1 cellular context compared by ENCODE assay signal in the genomic region with DNA sequence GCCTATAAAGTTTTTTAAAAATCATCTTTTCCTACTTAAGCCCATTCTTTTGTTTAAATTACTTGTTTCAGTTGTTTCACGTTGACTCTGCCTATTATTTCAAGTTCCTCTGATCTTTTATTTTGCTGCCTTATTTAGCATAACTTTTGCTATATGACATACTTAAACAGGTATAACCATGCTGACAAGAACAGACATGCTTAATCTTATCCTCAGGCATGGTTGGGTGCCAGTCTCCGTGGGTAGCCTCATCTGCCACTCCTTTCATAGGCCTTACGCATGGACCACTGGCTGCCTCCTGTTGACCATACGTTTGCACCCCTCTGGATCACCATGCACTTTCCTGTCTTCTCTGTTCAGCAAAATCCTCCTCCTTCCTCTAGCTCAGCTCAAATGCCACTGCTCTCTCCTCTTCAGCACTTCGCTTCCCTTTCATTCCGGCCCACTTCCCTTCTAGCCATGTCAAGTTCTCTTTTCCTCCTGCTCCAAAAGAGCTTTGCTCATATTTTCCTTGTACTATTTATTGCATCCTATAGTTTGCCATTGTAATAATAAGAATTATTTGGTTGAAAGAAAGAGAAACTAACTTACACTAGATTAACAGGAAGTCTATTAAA.
TF ChIP-seq lines count a peak whose summit lies in the region.

No MANE protein-coding gene starts in this region.

TF ChIP-seq in GM12878, 131 proteins besides CTCF, POLR2A, EP300 and RAD21 (continued from another document):
- TF ChIP-seq ZBTB40 (IDR thresholded peaks at IDR 0.05; ENCODE audit: borderline replicate concordance) (no peak), HCFC1 (IDR thresholded peaks at IDR 0.05; ENCODE audit: low read length) (no peak), KDM1A (IDR thresholded peaks at IDR 0.05; ENCODE audit: borderline replicate concordance) (no peak), KLF5 (IDR thresholded peaks at IDR 0.05; ENCODE audit: partially characterized antibody) (no peak), GATAD2B (conservative IDR thresholded peaks at IDR 0.05; ENCODE audit: low read depth) (no peak), SP1 (IDR thresholded peaks at IDR 0.05; ENCODE audit: low read depth, low read length) (no peak), MEF2A (IDR thresholded peaks at IDR 0.05; ENCODE audit: insufficient read depth, low read depth, low read length) (no peak), ZNF384 (IDR thresholded peaks at IDR 0.05; ENCODE audit: borderline replicate concordance, low read depth, low read length) (no peak), MEF2B (IDR thresholded peaks at IDR 0.05; ENCODE audit: partially characterized antibody, poor library complexity, severe bottlenecking) (no peak), ASH2L (IDR thresholded peaks at IDR 0.05; ENCODE audit: borderline replicate concordance, low read depth) (no peak)
- TF ChIP-seq, protein P1, sequence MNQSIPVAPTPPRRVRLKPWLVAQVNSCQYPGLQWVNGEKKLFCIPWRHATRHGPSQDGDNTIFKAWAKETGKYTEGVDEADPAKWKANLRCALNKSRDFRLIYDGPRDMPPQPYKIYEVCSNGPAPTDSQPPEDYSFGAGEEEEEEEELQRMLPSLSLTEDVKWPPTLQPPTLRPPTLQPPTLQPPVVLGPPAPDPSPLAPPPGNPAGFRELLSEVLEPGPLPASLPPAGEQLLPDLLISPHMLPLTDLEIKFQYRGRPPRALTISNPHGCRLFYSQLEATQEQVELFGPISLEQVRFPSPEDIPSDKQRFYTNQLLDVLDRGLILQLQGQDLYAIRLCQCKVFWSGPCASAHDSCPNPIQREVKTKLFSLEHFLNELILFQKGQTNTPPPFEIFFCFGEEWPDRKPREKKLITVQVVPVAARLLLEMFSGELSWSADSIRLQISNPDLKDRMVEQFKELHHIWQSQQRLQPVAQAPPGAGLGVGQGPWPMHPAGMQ (IDR thresholded peaks at IDR 0.05; ENCODE audit: borderline replicate concordance): no peak
- TF ChIP-seq, protein P2, sequence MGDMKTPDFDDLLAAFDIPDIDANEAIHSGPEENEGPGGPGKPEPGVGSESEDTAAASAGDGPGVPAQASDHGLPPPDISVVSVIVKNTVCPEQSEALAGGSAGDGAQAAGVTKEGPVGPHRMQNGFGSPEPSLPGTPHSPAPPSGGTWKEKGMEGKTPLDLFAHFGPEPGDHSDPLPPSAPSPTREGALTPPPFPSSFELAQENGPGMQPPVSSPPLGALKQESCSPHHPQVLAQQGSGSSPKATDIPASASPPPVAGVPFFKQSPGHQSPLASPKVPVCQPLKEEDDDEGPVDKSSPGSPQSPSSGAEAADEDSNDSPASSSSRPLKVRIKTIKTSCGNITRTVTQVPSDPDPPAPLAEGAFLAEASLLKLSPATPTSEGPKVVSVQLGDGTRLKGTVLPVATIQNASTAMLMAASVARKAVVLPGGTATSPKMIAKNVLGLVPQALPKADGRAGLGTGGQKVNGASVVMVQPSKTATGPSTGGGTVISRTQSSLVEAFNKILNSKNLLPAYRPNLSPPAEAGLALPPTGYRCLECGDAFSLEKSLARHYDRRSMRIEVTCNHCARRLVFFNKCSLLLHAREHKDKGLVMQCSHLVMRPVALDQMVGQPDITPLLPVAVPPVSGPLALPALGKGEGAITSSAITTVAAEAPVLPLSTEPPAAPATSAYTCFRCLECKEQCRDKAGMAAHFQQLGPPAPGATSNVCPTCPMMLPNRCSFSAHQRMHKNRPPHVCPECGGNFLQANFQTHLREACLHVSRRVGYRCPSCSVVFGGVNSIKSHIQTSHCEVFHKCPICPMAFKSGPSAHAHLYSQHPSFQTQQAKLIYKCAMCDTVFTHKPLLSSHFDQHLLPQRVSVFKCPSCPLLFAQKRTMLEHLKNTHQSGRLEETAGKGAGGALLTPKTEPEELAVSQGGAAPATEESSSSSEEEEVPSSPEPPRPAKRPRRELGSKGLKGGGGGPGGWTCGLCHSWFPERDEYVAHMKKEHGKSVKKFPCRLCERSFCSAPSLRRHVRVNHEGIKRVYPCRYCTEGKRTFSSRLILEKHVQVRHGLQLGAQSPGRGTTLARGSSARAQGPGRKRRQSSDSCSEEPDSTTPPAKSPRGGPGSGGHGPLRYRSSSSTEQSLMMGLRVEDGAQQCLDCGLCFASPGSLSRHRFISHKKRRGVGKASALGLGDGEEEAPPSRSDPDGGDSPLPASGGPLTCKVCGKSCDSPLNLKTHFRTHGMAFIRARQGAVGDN (IDR thresholded peaks at IDR 0.05): no peak
